Comparison of ENCODE assay signal across 22 cellular contexts in the genomic region with DNA sequence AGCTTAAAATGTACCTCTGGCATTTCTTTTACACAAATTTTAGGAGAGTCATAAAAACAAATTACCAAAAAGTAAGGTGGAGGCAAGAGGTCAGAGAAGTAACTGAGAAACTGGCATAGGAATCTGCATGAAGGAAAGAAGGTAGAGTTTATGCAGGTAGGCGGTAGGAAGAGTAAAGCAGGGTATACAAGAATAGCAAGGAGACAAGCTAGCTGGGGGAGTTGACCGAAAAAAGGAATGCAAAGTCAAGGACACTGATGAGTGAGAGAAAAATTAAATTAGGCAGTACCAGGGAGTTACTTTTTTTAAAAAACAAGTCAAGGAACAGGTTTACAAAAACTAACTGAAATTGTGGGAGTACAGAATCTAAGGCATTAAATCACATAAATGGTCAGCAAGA. TPM values are rescaled to one million over a fixed set of nuclear protein-coding genes. Genes with fewer than 3 reads are reported as not detected.
DNase-seq lines count a peak whose midpoint lies in the region; ATAC-seq and TF ChIP-seq lines count a peak whose summit lies in the region.
"Had no signal": no experiment of that assay in that cellular context is flagged by ENCODE, and none has a peak within 500 bp of the region (broad histone marks: within the 10 kb centered on the region; RNA-seq: fewer than 3 reads in every experiment).

No MANE protein-coding gene starts in this region.

- H3K4me1 ChIP-seq in breast epithelium (peaks cover 0 to 6% of the 10 kb centered on the region in 2 donors), ascending aorta (peaks cover 5 to 16% of the 10 kb centered on the region in 2 donors), subcutaneous abdominal adipose tissue (ENCODE audit: control insufficient read depth in 5 of 5, insufficient read depth in 5 of 5, low read length in 5 of 5) (peaks cover 0 to 30% (median 20%) of the 10 kb centered on the region in 5 donors)
- H3K4me1 ChIP-seq in naive thymus-derived CD4-positive, alpha-beta T cell (ENCODE audit: control insufficient read depth in 2 of 2, insufficient read depth in 2 of 2, low read length in 2 of 2), result peaks cover under 1 to 7% of the 10 kb centered on the region in 2 donors
- H3K4me1 ChIP-seq: BE2C, prostate gland had no signal

- peaks cover 28% of the 10 kb centered on the region for H3K4me1 Mint-ChIP-seq in MCF 10A (ENCODE audit: insufficient read depth, unreplicated experiment)
- H3K4me1 Mint-ChIP-seq in naive thymus-derived CD4-positive, alpha-beta T cell, result peaks cover 21 to 81% (median 74%) of the 10 kb centered on the region in 7 donors

- H3K4me3 Mint-ChIP-seq in MCF 10A (ENCODE audit: unreplicated experiment), result no peak overlapping the region
- H3K4me3 Mint-ChIP-seq in naive thymus-derived CD4-positive, alpha-beta T cell, result peak overlapping the region in 3 of 10 donors; percentile 1 to 29 (median 7)
- H3K4me3 Mint-ChIP-seq: activated CD8-positive, alpha-beta memory T cell treated with anti-CD3 and anti-CD28 coated beads, Interleukin-2, amount 10 ng/mL, durations not matched to agents 7 days and 5 days; activated T-helper 1 cell treated with anti-CD3 and anti-CD28 coated beads, Interleukin-12 subunit alpha, Interleukin-12 subunit beta, Interleukin-2, Interleukin-4 antibody, amounts not matched to agents 30 ng/mL and 10 ng/mL and 1 ng/mL, durations not matched to agents 14 hours and 24 hours and 36 hours had no signal

- H3K9me3 ChIP-seq in breast epithelium (no peaks in the 10 kb centered on the region), ascending aorta (no peaks in the 10 kb centered on the region), subcutaneous abdominal adipose tissue (ENCODE audit: control insufficient read depth in 5 of 5, low read length in 5 of 5) (no peaks in the 10 kb centered on the region)
- no peaks in the 10 kb centered on the region for H3K9me3 ChIP-seq in naive thymus-derived CD4-positive, alpha-beta T cell (ENCODE audit: control insufficient read depth in 2 of 3, low read length in 3 of 3)
- H3K9me3 ChIP-seq: BE2C, prostate gland, upper lobe of right lung had no signal

- no peaks in the 10 kb centered on the region for H3K9me3 Mint-ChIP-seq in MCF 10A (ENCODE audit: unreplicated experiment)
- H3K9me3 Mint-ChIP-seq in naive thymus-derived CD4-positive, alpha-beta T cell, result no peaks in the 10 kb centered on the region
- H3K9me3 Mint-ChIP-seq: activated T-helper 1 cell treated with anti-CD3 and anti-CD28 coated beads, Interleukin-12 subunit alpha, Interleukin-12 subunit beta, Interleukin-2, Interleukin-4 antibody, amounts not matched to agents 30 ng/mL and 10 ng/mL and 1 ng/mL, durations not matched to agents 14 hours and 24 hours and 36 hours had no signal

- intact Hi-C loops in MCF 10A (cut with micrococcal nuclease) (no loop called here), breast epithelium (cut with DNase I; ENCODE audit: low total_unique reads) (no loop called here), ascending aorta (cut with DNase I) (no loop called here)
- intact Hi-C loops in naive thymus-derived CD4-positive, alpha-beta T cell (cut with micrococcal nuclease), result no loop called here

- peaks cover 9% of the 10 kb centered on the region for H3K36me3 Mint-ChIP-seq in MCF 10A (ENCODE audit: insufficient read depth, unreplicated experiment)
- H3K36me3 Mint-ChIP-seq in naive thymus-derived CD4-positive, alpha-beta T cell, result peaks cover 3 to 27% (median 24%) of the 10 kb centered on the region in 5 donors

- H3K27me3 ChIP-seq in breast epithelium (no peaks in the 10 kb centered on the region), ascending aorta (no peaks in the 10 kb centered on the region), subcutaneous abdominal adipose tissue (ENCODE audit: control insufficient read depth in 5 of 5, insufficient read depth in 4 of 5, low read length in 5 of 5) (no peaks in the 10 kb centered on the region)
- H3K27me3 ChIP-seq in naive thymus-derived CD4-positive, alpha-beta T cell (ENCODE audit: control insufficient read depth in 2 of 2, insufficient read depth in 2 of 2, low read length in 2 of 2), result no peaks in the 10 kb centered on the region
- H3K27me3 ChIP-seq: BE2C, upper lobe of right lung had no signal

- H3K9ac ChIP-seq in subcutaneous abdominal adipose tissue (ENCODE audit: low read length in 5 of 5), result no peak overlapping the region

- H3K36me3 ChIP-seq in breast epithelium (no peaks in the 10 kb centered on the region), ascending aorta (peaks cover 4 to 5% of the 10 kb centered on the region in 2 donors), subcutaneous abdominal adipose tissue (ENCODE audit: control insufficient read depth in 5 of 5, insufficient read depth in 5 of 5, low read length in 5 of 5) (peaks cover 0 to 6% (median 2%) of the 10 kb centered on the region in 5 donors)
- no peaks in the 10 kb centered on the region for H3K36me3 ChIP-seq in naive thymus-derived CD4-positive, alpha-beta T cell (ENCODE audit: control insufficient read depth in 2 of 3, insufficient read depth in 3 of 3, low read length in 3 of 3)
- H3K36me3 ChIP-seq: BE2C, prostate gland had no signal

- no peak for TF ChIP-seq POLR2A in breast epithelium (IDR thresholded peaks at IDR 0.05)

- BruUV-seq in MCF 10A (replicated peaks; lab: Mats Ljungman, UMichigan), result no TSS peak

- H3K27me3 Mint-ChIP-seq in MCF 10A (ENCODE audit: insufficient read depth, unreplicated experiment), result no peaks in the 10 kb centered on the region
- no peaks in the 10 kb centered on the region for H3K27me3 Mint-ChIP-seq in naive thymus-derived CD4-positive, alpha-beta T cell
- H3K27me3 Mint-ChIP-seq: activated CD8-positive, alpha-beta memory T cell treated with anti-CD3 and anti-CD28 coated beads, Interleukin-2, amount 10 ng/mL, durations not matched to agents 7 days and 5 days had no signal

- H3K27ac Mint-ChIP-seq in MCF 10A (ENCODE audit: low read depth, unreplicated experiment), result peak overlapping the region; percentile 8
- H3K27ac Mint-ChIP-seq in naive thymus-derived CD4-positive, alpha-beta T cell, result peak overlapping the region in 6 of 9 donors; percentile 0 to 52 (median 19)
- H3K27ac Mint-ChIP-seq: activated CD8-positive, alpha-beta memory T cell treated with anti-CD3 and anti-CD28 coated beads, Interleukin-2, amount 10 ng/mL, durations not matched to agents 7 days and 5 days; activated T-helper 1 cell treated with anti-CD3 and anti-CD28 coated beads, Interleukin-12 subunit alpha, Interleukin-12 subunit beta, Interleukin-2, Interleukin-4 antibody, amounts not matched to agents 30 ng/mL and 10 ng/mL and 1 ng/mL, durations not matched to agents 14 hours and 24 hours and 36 hours had no signal

- H3K27ac ChIP-seq in breast epithelium (no peak overlapping the region), ascending aorta (no peak overlapping the region), subcutaneous abdominal adipose tissue (ENCODE audit: low read depth, low read length) (peak overlapping the region; percentile 39)
- no peak overlapping the region for H3K27ac ChIP-seq in naive thymus-derived CD4-positive, alpha-beta T cell (ENCODE audit: low read depth, low read length)
- H3K27ac ChIP-seq: epithelial cell of prostate, prostate gland, upper lobe of right lung had no signal

- DNase-seq in MCF 10A (ENCODE audit: unreplicated experiment) (no peak), breast epithelium (ENCODE audit: low spot score in 2 of 2) (no peak), ascending aorta (ENCODE audit: low spot score in 2 of 2) (no peak), iPS-NIHi7 (ENCODE audit: extremely low spot score) (no peak)
- DNase-seq in naive thymus-derived CD4-positive, alpha-beta T cell, result no peak
- no peak for DNase-seq in activated effector memory CD4-positive, alpha-beta T cell treated with anti-CD3 and anti-CD28 coated beads, Interleukin-2, amount 50 U/mL, for 16 hours
- DNase-seq: activated CD4-positive, alpha-beta T cell treated with anti-CD3 and anti-CD28 coated beads for 48 hours; activated CD8-positive, alpha-beta memory T cell treated with anti-CD3 and anti-CD28 coated beads, Interleukin-2, amount 10 ng/mL, durations not matched to agents 7 days and 5 days; BE2C; EL; NCI-H1417 treated with DMSO at 0.1 percent for 48 hours; NCI-H2171; NCI-H69; stimulated activated CD4-positive, alpha-beta T cell treated with anti-CD3 and anti-CD28 coated beads, Interleukin-12 subunit alpha, Interleukin-12 subunit beta, amount 100 ng/mL, for 4 hours; SW 1271; upper lobe of right lung had no signal

- ATAC-seq in naive thymus-derived CD4-positive, alpha-beta T cell, result no peak
- ATAC-seq in GM18498 (IDR thresholded peaks at IDR 0.05; ENCODE audit: unreplicated experiment), result no peak
- ATAC-seq: activated CD8-positive, alpha-beta memory T cell treated with anti-CD3 and anti-CD28 coated beads, Interleukin-2, amount 10 ng/mL, durations not matched to agents 7 days and 5 days; HCT116; upper lobe of right lung had no signal

- POLR2A ChIA-PET in MCF 10A (lab: Yijun Ruan, JAX), result interaction anchor here (0.8 to 1.1 kb wide), 2 partner anchors 9 to 13 kb away, joined by 3 to 4 read pairs; no protein-coding TSS in a partner anchor
- POLR2A ChIA-PET in naive thymus-derived CD4-positive, alpha-beta T cell (lab: Charles Lee), result interaction anchor here (1.2 kb wide), 1 partner anchor 21 kb away, joined by 3 read pairs; no protein-coding TSS in a partner anchor

- TF ChIP-seq CTCF in MCF 10A (IDR thresholded peaks at IDR 0.05; ENCODE audit: unreplicated experiment) (no peak), breast epithelium (IDR thresholded peaks at IDR 0.05) (no peak), ascending aorta (IDR thresholded peaks at IDR 0.05) (no peak)

- H3K4me3 ChIP-seq in breast epithelium (no peak overlapping the region), ascending aorta (peak overlapping the region; percentile 22 to 29), subcutaneous abdominal adipose tissue (ENCODE audit: low read depth in 1 of 5, low read length in 5 of 5) (no peak overlapping the region)
- H3K4me3 ChIP-seq in naive thymus-derived CD4-positive, alpha-beta T cell (ENCODE audit: low read length), result no peak overlapping the region
- H3K4me3 ChIP-seq: prostate gland, upper lobe of right lung had no signal

- CTCF ChIA-PET in MCF 10A (lab: Yijun Ruan, JAX), result no interaction called here
- CTCF ChIA-PET in naive thymus-derived CD4-positive, alpha-beta T cell (lab: Charles Lee), result no interaction called here

RNA-seq across cellular contexts. Expression of gene FOXJ3, which starts 56.0 kb away (rescaled TPM):
- 42.2 and 43.7 TPM in 2 replicates for total RNA-seq in MCF 10A (2022)
- total RNA-seq in breast epithelium, result 10 to 100 TPM; 52.6 to 82.7 (median 57.7) TPM
- total RNA-seq in ascending aorta, result 62.8 TPM
- total RNA-seq in naive thymus-derived CD4-positive, alpha-beta T cell, result 10 to 100 TPM; 59.5 to 93.3 (median 76.5) TPM
- 10 to 100 TPM; 38.9 to 41.6 TPM for polyA plus RNA-seq in naive thymus-derived CD4-positive, alpha-beta T cell

Comparison
In these comparisons a context has a peak if more than half of its experiments do, and no peak if none do; other contexts are left out.
1. H3K4me3 ChIP-seq: peak in ascending aorta (2 of 2); none in breast epithelium (0 of 3), naive thymus-derived CD4-positive, alpha-beta T cell (single experiment) and subcutaneous abdominal adipose tissue (0 of 5).